32 cellular contexts compared by ENCODE assay signal in the genomic region with DNA sequence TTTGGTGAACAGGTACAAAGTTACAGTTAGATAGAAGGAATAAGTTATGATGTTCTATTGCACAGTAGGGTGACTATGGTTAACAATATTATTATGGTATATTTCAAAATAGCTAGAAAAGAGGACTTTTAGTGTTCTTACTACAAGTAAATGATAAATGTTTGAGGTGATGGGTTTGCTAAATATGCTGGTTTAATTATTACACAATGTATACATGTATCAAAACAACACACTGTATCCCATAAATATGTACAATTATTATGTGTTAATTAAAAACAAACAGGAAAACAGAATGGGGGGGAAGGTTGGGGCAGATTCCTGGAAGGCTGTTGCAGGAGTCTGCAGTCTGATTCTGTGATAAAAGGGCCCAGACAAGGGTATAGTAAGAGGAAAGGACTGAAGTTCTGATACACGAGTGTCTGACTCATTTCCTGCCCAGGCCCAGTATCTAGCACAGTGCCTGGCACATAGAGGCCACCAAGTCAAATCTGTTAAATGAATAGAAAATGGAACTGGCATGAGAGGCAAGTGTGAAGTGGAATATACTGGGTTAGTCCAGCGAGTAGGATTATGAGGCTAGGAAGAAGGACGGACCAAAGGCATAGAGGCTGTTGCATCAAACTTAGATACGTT. TPM values are rescaled to one million over a fixed set of nuclear protein-coding genes. Genes with fewer than 3 reads are reported as not detected.
"Had no signal": no experiment of that assay in that cellular context is flagged by ENCODE, and none has a peak within 500 bp of the region (broad histone marks: within the 10 kb centered on the region; RNA-seq: fewer than 3 reads in every experiment).

No MANE protein-coding gene starts in this region.

- H3K4me1 ChIP-seq: heart left ventricle, lower lobe of right lung, parathyroid adenoma, right atrium auricular region, testis had no signal

- H2AFZ ChIP-seq: parathyroid adenoma had no signal

- H3K4me1 Mint-ChIP-seq: immature natural killer cell, neural crest cell, WTC11 had no signal

- H3K9ac ChIP-seq: parathyroid adenoma had no signal

- H3K4me3 ChIP-seq: heart left ventricle, lower lobe of right lung, right atrium auricular region, SK-N-MC, testis had no signal

- H3K79me2 ChIP-seq: parathyroid adenoma had no signal

- H3K27me3 ChIP-seq: heart left ventricle, right atrium auricular region, testis had no signal

- H3K9me3 ChIP-seq: lower lobe of right lung, testis had no signal

- ATAC-seq: effector memory CD8-positive, alpha-beta T cell; heart left ventricle; left lobe of liver; lower lobe of right lung; naive thymus-derived CD8-positive, alpha-beta T cell; WTC11 had no signal

- DNase-seq: activated CD4-positive, alpha-beta T cell treated with anti-CD3 and anti-CD28 coated beads for 1 hour; activated CD4-positive, alpha-beta T cell treated with anti-CD3 and anti-CD28 coated beads, Interleukin-2, amount 50 U/mL, for 1 hour; activated CD8-positive, alpha-beta memory T cell treated with anti-CD3 and anti-CD28 coated beads for 24 hours; amygdala; caudate nucleus; cortex of kidney; effector memory CD8-positive, alpha-beta T cell; foreskin fibroblast; heart left ventricle; hypothalamus; immature natural killer cell; kidney glomerular epithelial cell; lower lobe of right lung; mesenchymal stem cell; naive thymus-derived CD8-positive, alpha-beta T cell; occipital lobe; stimulated activated CD4-positive, alpha-beta T cell treated with anti-CD3 and anti-CD28 coated beads, Interleukin-15, amount 100 ng/mL, for 24 hours; stimulated activated CD4-positive, alpha-beta T cell treated with anti-CD3 and anti-CD28 coated beads, Interleukin-2, amount 100 ng/mL, for 24 hours; stimulated activated naive CD4-positive, alpha-beta T cell; SW 1271; T-helper 9 cell; testis; trophoblast cell had no signal

- H3K27ac ChIP-seq: heart left ventricle, lower lobe of right lung, parathyroid adenoma, right atrium auricular region, SK-N-MC, testis had no signal

- H3K36me3 Mint-ChIP-seq: WTC11 had no signal

- H3K27ac Mint-ChIP-seq: effector memory CD8-positive, alpha-beta T cell; immature natural killer cell; T-helper 1 cell treated with Interleukin-12 subunit alpha and Interleukin-12 subunit beta and Interleukin-4 antibody, amounts not matched to agents 30 μg/mL and 1 μg/mL, for 36 hours; WTC11 had no signal

- H3K4me3 Mint-ChIP-seq: effector memory CD8-positive, alpha-beta T cell; immature natural killer cell; naive thymus-derived CD8-positive, alpha-beta T cell; neural crest cell; T-helper 1 cell treated with Interleukin-12 subunit alpha and Interleukin-12 subunit beta and Interleukin-4 antibody, amounts not matched to agents 30 μg/mL and 1 μg/mL, for 36 hours; WTC11 had no signal

- H3K36me3 ChIP-seq: heart left ventricle, lower lobe of right lung, right atrium auricular region had no signal

RNA-seq across cellular contexts. Expression of a gene that starts 7.2 kb away (rescaled TPM):
- total RNA-seq: fibroblast of lung; left lobe of liver; naive thymus-derived CD8-positive, alpha-beta T cell; neural crest cell; pulmonary artery endothelial cell had no signal
- polyA plus RNA-seq: immature natural killer cell; naive thymus-derived CD8-positive, alpha-beta T cell had no signal
